18 cellular contexts compared by ENCODE assay signal in genomic region chr4:135238940-135239339, GRCh38.
DNase-seq lines count a peak whose midpoint lies in the region; ATAC-seq and TF ChIP-seq lines count a peak whose summit lies in the region.
"Had no signal": no experiment of that assay in that cellular context is flagged by ENCODE, and none has a peak within 500 bp of the region (broad histone marks: within the 10 kb centered on the region; RNA-seq: fewer than 3 reads in every experiment).

No MANE protein-coding gene starts in this region.

- H3K36me3 Mint-ChIP-seq in HFFc6 (ENCODE audit: low read depth): no peaks in the 10 kb centered on the region
- H3K36me3 Mint-ChIP-seq in CD14-positive monocyte: no peaks in the 10 kb centered on the region

- POLR2A ChIA-PET in A673 (lab: Charles Lee; ENCODE audit: low non-redundant PET): no interaction called here

- H3K9me3 Mint-ChIP-seq in HFFc6 (peaks cover 5% of the 10 kb centered on the region; the same call in 1 of the 2 replicates), CD14-positive monocyte (no peaks in the 10 kb centered on the region)

- no peak overlapping the region for H3K27ac ChIP-seq in A673 (ENCODE audit: low read depth, low read length, poor library complexity, severe bottlenecking)

- H3K27ac Mint-ChIP-seq in HFFc6: peak overlapping the region; percentile 61; the same call in 1 of the 2 replicates
- H3K27ac Mint-ChIP-seq in CD14-positive monocyte: no peak overlapping the region

- in situ Hi-C loops in HAP-1 (cut with MboI; ENCODE audit: low sequenced_read_pairs): no loop called here

- H3K4me3 ChIP-seq in A673 (ENCODE audit: low read depth, low read length, poor library complexity, severe bottlenecking): no peak overlapping the region
- H3K4me3 ChIP-seq in adipocyte (ENCODE audit: low read length): no peak overlapping the region
- H3K4me3 ChIP-seq in fibroblast of villous mesenchyme (ENCODE audit: low read depth, low read length): no peak overlapping the region
- H3K4me3 ChIP-seq in HAP-1: no peak overlapping the region

- TF ChIP-seq CTCF in A673 (conservative IDR thresholded peaks at IDR 0.05; ENCODE audit: low read depth, low read length): no peak
- no peak for TF ChIP-seq CTCF in HFFc6 (IDR thresholded peaks at IDR 0.05)
- TF ChIP-seq CTCF in fibroblast of villous mesenchyme (IDR thresholded peaks at IDR 0.05; ENCODE audit: insufficient read depth, low read depth, low read length): no peak
- no peak for TF ChIP-seq CTCF in CD14-positive monocyte (IDR thresholded peaks at IDR 0.05)

- H3K4me1 Mint-ChIP-seq in HFFc6 (ENCODE audit: low read depth) (peaks cover 39% of the 10 kb centered on the region; the same call in 1 of the 2 replicates), CD14-positive monocyte (no peaks in the 10 kb centered on the region)

- no peak overlapping the region for H3K9ac ChIP-seq in adipocyte (ENCODE audit: low read length)

- CTCF ChIA-PET in A673 (lab: Charles Lee): no interaction called here

- no peaks in the 10 kb centered on the region for H3K27me3 ChIP-seq in A673 (replicated peaks; ENCODE audit: insufficient read depth, low read depth, low read length, poor library complexity)
- no peaks in the 10 kb centered on the region for H3K27me3 ChIP-seq in adipocyte (replicated peaks; ENCODE audit: control insufficient read depth, insufficient read depth, low read length)
- no peaks in the 10 kb centered on the region for H3K27me3 ChIP-seq in HAP-1 (ENCODE audit: low read depth)

- peak overlapping the region; percentile 3; the same call in 1 of the 2 replicates for H3K4me3 Mint-ChIP-seq in HFFc6
- H3K4me3 Mint-ChIP-seq in CD14-positive monocyte: no peak overlapping the region

- DNase-seq in A673 (ENCODE audit: low spot score) (peak; percentile 15), HFFc6 (peak; percentile 38), adipocyte (ENCODE audit: low read depth) (peak; percentile 51), fibroblast of villous mesenchyme (ENCODE audit: low read depth) (peak; percentile 4), HAP-1 (ENCODE audit: low spot score in 2 of 2) (no peak), CD14-positive monocyte (ENCODE audit: low spot score) (no peak), NCI-H1105 treated with DMSO at 0.1 percent for 48 hours (lab: John Stamatoyannopoulos, UW) (no peak)
- DNase-seq: C1 segment of cervical spinal cord, GOT3, Kasumi-1, MM.1S, NCI-H1092, NCI-H146, NCI-H2029 treated with DMSO at 0.1 percent for 48 hours, NCI-H2171 treated with DMSO at 0.1 percent for 48 hours, NCI-H446 treated with DMSO at 0.1 percent for 48 hours, SHP77 treated with DMSO at 0.1 percent for 48 hours had no signal

- no peak for ATAC-seq in GM19397 (IDR thresholded peaks at IDR 0.05; ENCODE audit: unreplicated experiment)

- BruUV-seq in A673 (replicated peaks; lab: Mats Ljungman, UMichigan): no TSS peak

- intact Hi-C loops in A673 (cut with micrococcal nuclease; ENCODE audit: unreplicated experiment): no loop called here
- intact Hi-C loops in CD14-positive monocyte (cut with micrococcal nuclease): no loop called here

- H3K27me3 Mint-ChIP-seq in HFFc6 (ENCODE audit: insufficient read depth) (no peaks in the 10 kb centered on the region), CD14-positive monocyte (ENCODE audit: low read depth in 3 of 3) (no peaks in the 10 kb centered on the region)

- H3K36me3 ChIP-seq in A673 (ENCODE audit: insufficient read depth, low read length, poor library complexity, severe bottlenecking) (no peaks in the 10 kb centered on the region), adipocyte (ENCODE audit: control insufficient read depth, insufficient read depth, low read length, severe bottlenecking) (no peaks in the 10 kb centered on the region), HAP-1 (replicated peaks) (no peaks in the 10 kb centered on the region)

- no peaks in the 10 kb centered on the region for H3K9me3 ChIP-seq in A673 (ENCODE audit: low read depth, low read length, poor library complexity, severe bottlenecking)
- H3K9me3 ChIP-seq in adipocyte (ENCODE audit: control insufficient read depth, low read length): no peaks in the 10 kb centered on the region
- H3K9me3 ChIP-seq in HAP-1: no peaks in the 10 kb centered on the region

- H3K4me1 ChIP-seq in A673 (ENCODE audit: insufficient read depth, low read length, poor library complexity, severe bottlenecking): peaks cover 5% of the 10 kb centered on the region
- H3K4me1 ChIP-seq in adipocyte (ENCODE audit: control insufficient read depth, insufficient read depth, low read length): no peaks in the 10 kb centered on the region
- H3K4me1 ChIP-seq in HAP-1: no peaks in the 10 kb centered on the region

Comparison
In these comparisons a context has a peak if more than half of its experiments do, and no peak if none do; other contexts are left out.
1. DNase-seq: peak in A673 (single experiment), HFFc6 (single experiment), adipocyte (single experiment) and fibroblast of villous mesenchyme (single experiment); none in HAP-1 (0 of 2), CD14-positive monocyte (single experiment) and NCI-H1105 treated with DMSO at 0.1 percent for 48 hours (single experiment).